In genomic region chr22:30294066-30294465, GRCh38 we compare ENCODE assay signal across 20 cellular contexts. TPM values are rescaled to one million over a fixed set of nuclear protein-coding genes. Genes with fewer than 3 reads are reported as not detected.
DNase-seq lines count a peak whose midpoint lies in the region; ATAC-seq and TF ChIP-seq lines count a peak whose summit lies in the region.
"Had no signal": no experiment of that assay in that cellular context is flagged by ENCODE, and none has a peak within 500 bp of the region (broad histone marks: within the 10 kb centered on the region; RNA-seq: fewer than 3 reads in every experiment).

No MANE protein-coding gene starts in this region.

- H3K4me1 Mint-ChIP-seq in activated naive CD8-positive, alpha-beta T cell (ENCODE audit: low read depth), result peaks cover 58% of the 10 kb centered on the region
- H3K4me1 Mint-ChIP-seq in activated naive CD8-positive, alpha-beta T cell treated with anti-CD3 and anti-CD28 coated beads, Interleukin-2, amount 50 U/mL, for 24 hours, result peaks cover 47% of the 10 kb centered on the region
- H3K4me1 Mint-ChIP-seq in HFFc6 (ENCODE audit: low read depth), result peaks cover 20% of the 10 kb centered on the region

- no peak overlapping the region for H3K4me3 Mint-ChIP-seq in activated naive CD8-positive, alpha-beta T cell
- no peak overlapping the region for H3K4me3 Mint-ChIP-seq in activated naive CD8-positive, alpha-beta T cell treated with anti-CD3 and anti-CD28 coated beads, Interleukin-2, amount 50 U/mL, for 24 hours
- no peak overlapping the region for H3K4me3 Mint-ChIP-seq in HFFc6
- H3K4me3 Mint-ChIP-seq: stimulated activated naive B cell treated with anti-CD40 and anti-IgM and Interleukin-4, amounts not matched to agents 10 μg/mL and 1 μg/mL and 100 μg/mL, for 72 hours had no signal

- no peak for TF ChIP-seq EP300 in tibial nerve (IDR thresholded peaks at IDR 0.05)

- TF ChIP-seq CTCF in HFFc6 (IDR thresholded peaks at IDR 0.05) (no peak), thyroid gland (IDR thresholded peaks at IDR 0.05) (no peak), tibial nerve (IDR thresholded peaks at IDR 0.05) (no peak)

- H3K27ac Mint-ChIP-seq in activated naive CD8-positive, alpha-beta T cell, result peak overlapping the region; percentile 34
- H3K27ac Mint-ChIP-seq in activated naive CD8-positive, alpha-beta T cell treated with anti-CD3 and anti-CD28 coated beads, Interleukin-2, amount 50 U/mL, for 24 hours, result no peak overlapping the region
- peak overlapping the region; percentile 45; the same call in 1 of the 2 replicates for H3K27ac Mint-ChIP-seq in HFFc6
- peak overlapping the region; percentile 51 to 88 for H3K27ac Mint-ChIP-seq in activated naive CD4-positive, alpha-beta T cell treated with anti-CD3 and anti-CD28 coated beads, Interleukin-2, amount 50 U/mL, for 72 hours
- H3K27ac Mint-ChIP-seq: stimulated activated naive B cell treated with anti-CD40 and anti-IgM and Interleukin-4, amounts not matched to agents 10 μg/mL and 1 μg/mL and 100 μg/mL, for 72 hours had no signal

- DNase-seq in activated naive CD8-positive, alpha-beta T cell treated with anti-CD3 and anti-CD28 coated beads, Interleukin-2, amount 50 U/mL, for 24 hours, result no peak
- DNase-seq in HFFc6 (no peak), thyroid gland (no peak), GDM1 (lab: John Stamatoyannopoulos, UW) (no peak), tibial nerve (ENCODE audit: low spot score in 2 of 2) (no peak)
- DNase-seq in activated naive CD4-positive, alpha-beta T cell treated with anti-CD3 and anti-CD28 coated beads, Interleukin-2, amount 50 U/mL, for 72 hours (ENCODE audit: low spot score in 2 of 2), result no peak
- DNase-seq: anterior cingulate cortex; Calu3; central memory CD4-positive, alpha-beta T cell; H7; NCI-H2227 treated with DMSO at 0.1 percent for 48 hours; pancreas; RPMI8226; stimulated activated naive B cell treated with anti-CD40 and anti-IgM and Interleukin-4, amounts not matched to agents 10 μg/mL and 1 μg/mL and 100 μg/mL, for 72 hours; transverse colon had no signal

- TF ChIP-seq POLR2A in thyroid gland (IDR thresholded peaks at IDR 0.05) (no peak), tibial nerve (IDR thresholded peaks at IDR 0.05) (no peak)

- H3K27me3 Mint-ChIP-seq in activated naive CD8-positive, alpha-beta T cell, result no peaks in the 10 kb centered on the region
- H3K27me3 Mint-ChIP-seq in activated naive CD8-positive, alpha-beta T cell treated with anti-CD3 and anti-CD28 coated beads, Interleukin-2, amount 50 U/mL, for 24 hours, result no peaks in the 10 kb centered on the region
- H3K27me3 Mint-ChIP-seq in HFFc6 (ENCODE audit: insufficient read depth), result peaks cover 4% of the 10 kb centered on the region
- H3K27me3 Mint-ChIP-seq: stimulated activated naive B cell treated with anti-CD40 and anti-IgM and Interleukin-4, amounts not matched to agents 10 μg/mL and 1 μg/mL and 100 μg/mL, for 72 hours had no signal

- H3K4me3 ChIP-seq in thyroid gland (replicated peaks in 1 of 3), result no peak overlapping the region
- no peak overlapping the region for H3K4me3 ChIP-seq in tibial nerve
- H3K4me3 ChIP-seq: pancreas, transverse colon had no signal

- 91 to 97% methylated on average over 6 to 7 of the region's 9 CpGs for WGBS in thyroid gland, 2 donors
- 87% methylated on average over 9 of the region's 9 CpGs for WGBS in tibial nerve, 2 donors

- H3K4me1 ChIP-seq in thyroid gland (peaks cover 59 to 68% of the 10 kb centered on the region in 2 donors), tibial nerve (peaks cover 7 to 66% (median 29%) of the 10 kb centered on the region in 4 donors)

- intact Hi-C loops in thyroid gland (cut with DNase I), result no loop called here

- H3K9me3 ChIP-seq in thyroid gland (no peaks in the 10 kb centered on the region), tibial nerve (no peaks in the 10 kb centered on the region)
- H3K9me3 ChIP-seq: pancreas, transverse colon had no signal

- H3K36me3 Mint-ChIP-seq in activated naive CD8-positive, alpha-beta T cell, result no peaks in the 10 kb centered on the region
- peaks cover 4% of the 10 kb centered on the region for H3K36me3 Mint-ChIP-seq in activated naive CD8-positive, alpha-beta T cell treated with anti-CD3 and anti-CD28 coated beads, Interleukin-2, amount 50 U/mL, for 24 hours (ENCODE audit: low read depth)
- peaks cover 14% of the 10 kb centered on the region; the same call in 1 of the 2 replicates for H3K36me3 Mint-ChIP-seq in HFFc6 (ENCODE audit: low read depth)
- peaks cover 0 to 11% of the 10 kb centered on the region in 2 donors for H3K36me3 Mint-ChIP-seq in activated naive CD4-positive, alpha-beta T cell treated with anti-CD3 and anti-CD28 coated beads, Interleukin-2, amount 50 U/mL, for 72 hours

- H3K27me3 ChIP-seq in thyroid gland (no peaks in the 10 kb centered on the region), tibial nerve (no peaks in the 10 kb centered on the region)
- H3K27me3 ChIP-seq: pancreas, transverse colon had no signal

- ATAC-seq in activated naive CD8-positive, alpha-beta T cell treated with anti-CD3 and anti-CD28 coated beads, Interleukin-2, amount 50 U/mL, for 24 hours, result no peak
- no peak for ATAC-seq in activated naive CD4-positive, alpha-beta T cell treated with anti-CD3 and anti-CD28 coated beads, Interleukin-2, amount 50 U/mL, for 72 hours
- ATAC-seq: esophagus mucosa; pancreas; sciatic nerve; stimulated activated naive B cell treated with anti-CD40 and anti-IgM and Interleukin-4, amounts not matched to agents 10 μg/mL and 1 μg/mL and 100 μg/mL, for 72 hours had no signal

- H3K27ac ChIP-seq in thyroid gland (peak overlapping the region in 2 of 3 donors; percentile 84 to 87), tibial nerve (peak overlapping the region in 2 of 4 donors; percentile 5 to 94)
- H3K27ac ChIP-seq: pancreas, transverse colon, VCaP had no signal

- H3K36me3 ChIP-seq in thyroid gland (peaks cover 29 to 38% of the 10 kb centered on the region in 2 donors), tibial nerve (peaks cover 0 to 73% (median 27%) of the 10 kb centered on the region in 3 donors)

- H3K9me3 Mint-ChIP-seq in activated naive CD8-positive, alpha-beta T cell (ENCODE audit: low read depth), result no peaks in the 10 kb centered on the region
- H3K9me3 Mint-ChIP-seq in activated naive CD8-positive, alpha-beta T cell treated with anti-CD3 and anti-CD28 coated beads, Interleukin-2, amount 50 U/mL, for 24 hours, result no peaks in the 10 kb centered on the region
- no peaks in the 10 kb centered on the region for H3K9me3 Mint-ChIP-seq in HFFc6
- H3K9me3 Mint-ChIP-seq in activated naive CD4-positive, alpha-beta T cell treated with anti-CD3 and anti-CD28 coated beads, Interleukin-2, amount 50 U/mL, for 72 hours, result no peaks in the 10 kb centered on the region
- H3K9me3 Mint-ChIP-seq: stimulated activated naive B cell treated with anti-CD40 and anti-IgM and Interleukin-4, amounts not matched to agents 10 μg/mL and 1 μg/mL and 100 μg/mL, for 72 hours had no signal

RNA-seq across cellular contexts. Expression of gene CASTOR1, which starts 4.8 kb away (rescaled TPM):
- total RNA-seq in HFFc6 (2021; fragmentation: NEBNext Ultra II Directional; extraction: Animal tissue kit (Norgen Biotek cat#: 25700)), result 1 to 10 TPM; 4.5 to 8.1 (median 5.7) TPM
- total RNA-seq in activated naive CD4-positive, alpha-beta T cell treated with anti-CD3 and anti-CD28 coated beads, Interleukin-2, amount 50 U/mL, for 72 hours, result 1 to 10 TPM; 6.3 to 7.5 TPM
- total RNA-seq in thyroid gland (10 to 100 TPM; 16.5 to 36.0 (median 27.7) TPM), tibial nerve (10 to 100 TPM; 38.7 to 57.9 (median 45.3) TPM)

RNA-seq across cellular contexts. Expression of gene OSM, which starts 27.4 kb away (rescaled TPM):
- not detected for total RNA-seq in HFFc6 (2021; fragmentation: NEBNext Ultra II Directional; extraction: Animal tissue kit (Norgen Biotek cat#: 25700))
- total RNA-seq in activated naive CD4-positive, alpha-beta T cell treated with anti-CD3 and anti-CD28 coated beads, Interleukin-2, amount 50 U/mL, for 72 hours, result 10 to 100 TPM; 16.1 to 40.4 TPM
- under 1 TPM in 1 of 4 donors, not detected in 3; 0.40 TPM for total RNA-seq in thyroid gland
- total RNA-seq in tibial nerve, result 10 to 100 TPM in 1 of 4 donors, 1 to 10 TPM in 3; 1.4 to 19.7 (median 4.2) TPM
- total RNA-seq: Calu3, H7, kidney epithelial cell, transverse colon had no signal

RNA-seq across cellular contexts. Expression of gene TBC1D10A, which starts 32.7 kb away (rescaled TPM):
- total RNA-seq in HFFc6 (2021; fragmentation: NEBNext Ultra II Directional; extraction: Animal tissue kit (Norgen Biotek cat#: 25700)), result 10 to 100 TPM; 15.6 to 20.6 (median 16.7) TPM
- total RNA-seq in activated naive CD4-positive, alpha-beta T cell treated with anti-CD3 and anti-CD28 coated beads, Interleukin-2, amount 50 U/mL, for 72 hours, result 10 to 100 TPM; 27.2 to 36.9 TPM
- total RNA-seq in thyroid gland, result 10 to 100 TPM; 28.4 to 44.7 (median 35.9) TPM
- 10 to 100 TPM; 46.8 to 63.9 (median 52.1) TPM for total RNA-seq in tibial nerve

RNA-seq across cellular contexts. Expression of gene LIF, which starts 47.5 kb away (rescaled TPM):
- 1 to 10 TPM in 4 of 6 experiments, under 1 TPM in 2; 0.40 to 2.2 (median 1.1) TPM for total RNA-seq in HFFc6 (2021; fragmentation: NEBNext Ultra II Directional; extraction: Animal tissue kit (Norgen Biotek cat#: 25700))
- 100 to 1,000 TPM in 1 of 2 donors, 10 to 100 TPM in 1; 68.9 to 522 TPM for total RNA-seq in activated naive CD4-positive, alpha-beta T cell treated with anti-CD3 and anti-CD28 coated beads, Interleukin-2, amount 50 U/mL, for 72 hours
- total RNA-seq in thyroid gland (1 to 10 TPM in 3 of 4 donors, under 1 TPM in 1; 0.89 to 2.6 (median 2.2) TPM), tibial nerve (under 1 TPM; 0.30 to 0.84 (median 0.72) TPM)
